8 cellular contexts compared by ENCODE assay signal in genomic region chr18:24138281-24138883, GRCh38. TPM values are rescaled to one million over a fixed set of nuclear protein-coding genes. Genes with fewer than 3 reads are reported as not detected.
DNase-seq lines count a peak whose midpoint lies in the region; ATAC-seq and TF ChIP-seq lines count a peak whose summit lies in the region.

No MANE protein-coding gene starts in this region.

- peaks cover 9% of the 10 kb centered on the region for H3K36me3 Mint-ChIP-seq in activated naive CD8-positive, alpha-beta T cell treated with anti-CD3 and anti-CD28 coated beads, Interleukin-2, amount 10 ng/mL, durations not matched to agents 7 days and 5 days
- H3K36me3 Mint-ChIP-seq in type B pancreatic cell: no peaks in the 10 kb centered on the region

- H3K36me3 ChIP-seq in left ventricle myocardium inferior (no peaks in the 10 kb centered on the region), liver (ENCODE audit: control insufficient read depth in 4 of 4, insufficient read depth in 3 of 4, low read depth in 1 of 4, low read length in 3 of 4) (peaks cover 0 to 4% (median 1%) of the 10 kb centered on the region in 4 donors)

- peak overlapping the region; percentile 88 for H3K4me3 Mint-ChIP-seq in activated naive CD8-positive, alpha-beta T cell treated with anti-CD3 and anti-CD28 coated beads, Interleukin-2, amount 10 ng/mL, durations not matched to agents 7 days and 5 days
- H3K4me3 Mint-ChIP-seq in type B pancreatic cell: peak overlapping the region; percentile 96

- no peak for ATAC-seq in left ventricle myocardium superior
- peak; percentile 13 for ATAC-seq in activated naive CD8-positive, alpha-beta T cell treated with anti-CD3 and anti-CD28 coated beads, Interleukin-2, amount 10 ng/mL, durations not matched to agents 7 days and 5 days (ENCODE audit: low read depth)

- TF ChIP-seq RAD21 in liver (IDR thresholded peaks at IDR 0.05): no peak

- TF ChIP-seq CTCF in left ventricle myocardium inferior (IDR thresholded peaks at IDR 0.05; ENCODE audit: borderline replicate concordance) (no peak), liver (IDR thresholded peaks at IDR 0.05; ENCODE audit: low read depth, low read length, missing input control) (no peak), type B pancreatic cell (conservative IDR thresholded peaks at IDR 0.05) (no peak)

- H3K27ac Mint-ChIP-seq in activated naive CD8-positive, alpha-beta T cell treated with anti-CD3 and anti-CD28 coated beads, Interleukin-2, amount 10 ng/mL, durations not matched to agents 7 days and 5 days: peak overlapping the region; percentile 32
- peak overlapping the region; percentile 96 for H3K27ac Mint-ChIP-seq in type B pancreatic cell

- H3K4me1 ChIP-seq in left ventricle myocardium inferior: peaks cover 13% of the 10 kb centered on the region
- H3K4me1 ChIP-seq in liver (ENCODE audit: control insufficient read depth in 4 of 4, insufficient read depth in 4 of 4, low read length in 3 of 4): peaks cover 0 to 20% (median 14%) of the 10 kb centered on the region in 4 donors

- WGBS in liver: 54% methylated on average over 18 of the region's 18 CpGs

- H3K9ac ChIP-seq in liver (ENCODE audit: low read depth in 1 of 2, low read length in 2 of 2): peak overlapping the region in 1 of 2 donors; percentile 63

- DNase-seq in left ventricle myocardium inferior (no peak), left ventricle myocardium superior (no peak), type B pancreatic cell (ENCODE audit: extremely low spot score, unreplicated experiment) (no peak), NCI-H128 (lab: John Stamatoyannopoulos, UW; ENCODE audit: unreplicated experiment) (no peak), iPS-NIHi11 (ENCODE audit: low spot score) (no peak)
- no peak for DNase-seq in activated naive CD8-positive, alpha-beta T cell treated with anti-CD3 and anti-CD28 coated beads, Interleukin-2, amount 10 ng/mL, durations not matched to agents 7 days and 5 days
- DNase-seq in effector CD8-positive, alpha-beta T cell (lab: John Stamatoyannopoulos, UW): no peak

- H3K27me3 ChIP-seq in left ventricle myocardium inferior (ENCODE audit: low read depth) (no peaks in the 10 kb centered on the region), liver (ENCODE audit: control insufficient read depth in 4 of 4, insufficient read depth in 4 of 4, low read length in 3 of 4) (no peaks in the 10 kb centered on the region)

- H3K27ac ChIP-seq in left ventricle myocardium inferior (replicated peaks) (no peak overlapping the region), liver (ENCODE audit: low read depth in 1 of 2, low read length in 2 of 2) (no peak overlapping the region)

- H3K4me3 ChIP-seq in left ventricle myocardium inferior: peak overlapping the region; percentile 74
- H3K4me3 ChIP-seq in liver (ENCODE audit: low read depth in 1 of 3, low read length in 3 of 3): peak overlapping the region in 2 of 3 donors; percentile 13 to 57

- intact Hi-C loops in left ventricle myocardium inferior (cut with micrococcal nuclease) (no loop called here), left ventricle myocardium superior (cut with micrococcal nuclease) (no loop called here)

- peaks cover 19% of the 10 kb centered on the region for H3K27me3 Mint-ChIP-seq in activated naive CD8-positive, alpha-beta T cell treated with anti-CD3 and anti-CD28 coated beads, Interleukin-2, amount 10 ng/mL, durations not matched to agents 7 days and 5 days
- H3K27me3 Mint-ChIP-seq in type B pancreatic cell: no peaks in the 10 kb centered on the region

- POLR2A ChIA-PET in activated naive CD8-positive, alpha-beta T cell treated with anti-CD3 and anti-CD28 coated beads, Interleukin-2, amount 10 ng/mL, durations not matched to agents 7 days and 5 days (lab: Charles Lee): interaction anchor here (0.7 to 1.6 kb wide), 3 partner anchors 47 to 636 kb away, joined by 3 read pairs; no protein-coding TSS in a partner anchor

- no peaks in the 10 kb centered on the region for H3K9me3 Mint-ChIP-seq in activated naive CD8-positive, alpha-beta T cell treated with anti-CD3 and anti-CD28 coated beads, Interleukin-2, amount 10 ng/mL, durations not matched to agents 7 days and 5 days
- peaks cover 5% of the 10 kb centered on the region for H3K9me3 Mint-ChIP-seq in type B pancreatic cell

- H3K9me3 ChIP-seq in left ventricle myocardium inferior (replicated peaks): no peaks in the 10 kb centered on the region
- H3K9me3 ChIP-seq in liver (ENCODE audit: control insufficient read depth in 4 of 4, low read length in 3 of 4): no peaks in the 10 kb centered on the region

- H3K4me1 Mint-ChIP-seq in activated naive CD8-positive, alpha-beta T cell treated with anti-CD3 and anti-CD28 coated beads, Interleukin-2, amount 10 ng/mL, durations not matched to agents 7 days and 5 days: peaks cover 15% of the 10 kb centered on the region
- peaks cover 20% of the 10 kb centered on the region for H3K4me1 Mint-ChIP-seq in type B pancreatic cell (ENCODE audit: unreplicated experiment)

TF ChIP-seq in liver, 16 proteins besides CTCF, POLR2A, EP300 and RAD21:
- TF ChIP-seq NR2F2 (IDR thresholded peaks at IDR 0.05) (no peak), YY1 (IDR thresholded peaks at IDR 0.05) (no peak), EGR1 (IDR thresholded peaks at IDR 0.05; ENCODE audit: low read depth in 2 of 2) (no peak), RXRA (IDR thresholded peaks at IDR 0.05) (no peak), SP1 (IDR thresholded peaks at IDR 0.05) (no peak), TAF1 (conservative IDR thresholded peaks at IDR 0.05) (no peak), FOXA1 (IDR thresholded peaks at IDR 0.05) (no peak), REST (IDR thresholded peaks at IDR 0.05) (no peak), GABPA (IDR thresholded peaks at IDR 0.05 in 1 of 2, conservative IDR thresholded peaks at IDR 0.05 in 1 of 2) (no peak)

RNA-seq across cellular contexts. Expression of gene CABYR, which starts 0.5 kb away (rescaled TPM):
- total RNA-seq in left ventricle myocardium inferior (not detected), left ventricle myocardium superior (not detected), liver (under 1 TPM; 0.19 to 0.67 TPM), type B pancreatic cell (ENCODE audit: low replicate concordance) (7.8 and 8.6 TPM in 2 replicates)
- total RNA-seq in activated naive CD8-positive, alpha-beta T cell treated with anti-CD3 and anti-CD28 coated beads, Interleukin-2, amount 10 ng/mL, durations not matched to agents 7 days and 5 days: 1 to 10 TPM; 1.4 to 3.6 TPM
- under 1 TPM; 0.28 to 0.36 TPM for polyA plus RNA-seq in liver
